9 cellular contexts compared by ENCODE assay signal in genomic region chr3:197354195-197355059, GRCh38. TPM values are rescaled to one million over a fixed set of nuclear protein-coding genes. Genes with fewer than 3 reads are reported as not detected.
DNase-seq lines count a peak whose midpoint lies in the region; ATAC-seq, FAIRE-seq and TF ChIP-seq lines count a peak whose summit lies in the region.
"Had no signal": no experiment of that assay in that cellular context is flagged by ENCODE, and none has a peak within 500 bp of the region (broad histone marks: within the 10 kb centered on the region; RNA-seq: fewer than 3 reads in every experiment).

No MANE protein-coding gene starts in this region.

- peak overlapping the region; percentile 2 for H3K9ac ChIP-seq in iPS-20b (ENCODE audit: low read depth, low read length)

- WGBS in spleen, 5 donors, result 55 to 67% (median 63%) methylated on average over 22 to 26 of the region's 26 CpGs

- intact Hi-C loops in spleen (cut with DNase I; ENCODE audit: low total_unique reads), result no loop called here

- H3K9me3 ChIP-seq in iPS-20b (ENCODE audit: insufficient read depth, low read depth, low read length), result peaks cover 8% of the 10 kb centered on the region
- H3K9me3 ChIP-seq in spleen, result peaks cover 0 to 9% (median 6%) of the 10 kb centered on the region in 8 donors
- H3K9me3 ChIP-seq: right lobe of liver had no signal

- DNase-seq in HFF-Myc (ENCODE audit: extremely low read depth, low read depth) (no peak), spleen (no peak), H54 (ENCODE audit: insufficient read length, low spot score) (no peak)
- DNase-seq: right lobe of liver had no signal

- H3K4me3 ChIP-seq in HFF-Myc (replicated peaks; ENCODE audit: low read depth, low read length) (0 out of 2 replicates have a peak overlapping the region, but pooled peaks have one; percentile 3), iPS-20b (ENCODE audit: low read length) (no peak overlapping the region), spleen (no peak overlapping the region)
- H3K4me3 ChIP-seq: right lobe of liver had no signal

- FAIRE-seq in H54 (lab: Jason Lieb, UNC), result no peak

- ATAC-seq in GM21360 (IDR thresholded peaks at IDR 0.05; ENCODE audit: unreplicated experiment) (no peak), HG03469 (IDR thresholded peaks at IDR 0.05; ENCODE audit: unreplicated experiment) (no peak)
- no peak for ATAC-seq in activated CD4-positive, CD25-positive, alpha-beta regulatory T cell treated with anti-CD3 and anti-CD28 coated beads, Interleukin-2, amount 50 U/mL, for 24 hours

- TF ChIP-seq POLR2A in spleen (IDR thresholded peaks at IDR 0.05) (no peak), H54 (IDR thresholded peaks at IDR 0.05; ENCODE audit: low read depth, low read length) (no peak)

- H3K4me1 ChIP-seq in iPS-20b (ENCODE audit: insufficient read depth, low read length), result peaks cover 12% of the 10 kb centered on the region
- peaks cover 0 to 4% (median 0%) of the 10 kb centered on the region in 6 donors for H3K4me1 ChIP-seq in spleen
- H3K4me1 ChIP-seq: right lobe of liver had no signal

- H3K36me3 ChIP-seq in iPS-20b (ENCODE audit: insufficient read depth, low read depth, low read length) (0 out of 2 replicates have a peak, but pooled peaks cover 3% of the 10 kb centered on the region), spleen (no peaks in the 10 kb centered on the region)
- H3K36me3 ChIP-seq: right lobe of liver had no signal

- H3K27ac ChIP-seq in angular gyrus (ENCODE audit: low read depth, low read length) (peak overlapping the region; percentile 82), iPS-20b (ENCODE audit: low read length) (no peak overlapping the region), spleen (peak overlapping the region in 5 of 8 donors; percentile 34 to 46 (median 40))
- H3K27ac ChIP-seq: right lobe of liver had no signal

- no peak for TF ChIP-seq CTCF in HFF-Myc (IDR thresholded peaks at IDR 0.05; ENCODE audit: low read depth, low read length, missing control alignments)
- TF ChIP-seq CTCF in spleen (IDR thresholded peaks at IDR 0.05 in 8 of 11, conservative IDR thresholded peaks at IDR 0.05 in 3 of 11), result no peak

- H3K27me3 ChIP-seq in iPS-20b (ENCODE audit: insufficient read depth, low read length) (no peaks in the 10 kb centered on the region), spleen (replicated peaks in 1 of 7) (peaks cover 0 to 6% (median 0%) of the 10 kb centered on the region in 7 donors)
- H3K27me3 ChIP-seq: right lobe of liver had no signal

RNA-seq across cellular contexts. Expression of gene DLG1, which starts 56.0 kb away (rescaled TPM):
- 10 to 100 TPM; 54.4 to 92.3 (median 78.5) TPM for total RNA-seq in spleen
- 10 to 100 TPM; 11.0 to 17.9 (median 12.5) TPM for polyA plus RNA-seq in spleen
